ENCODE assay signal across 2 cellular contexts in genomic region chr15:68418611-68419161, GRCh38.
TF ChIP-seq lines count a peak whose summit lies in the region.

No MANE protein-coding gene starts in this region.

TF ChIP-seq in SK-N-SH, 30 proteins besides CTCF, POLR2A, EP300 and RAD21 (continued from another document):
- no peak for TF ChIP-seq IRF3 (IDR thresholded peaks at IDR 0.05; ENCODE audit: low read depth, low read length)
- TF ChIP-seq NFIC (IDR thresholded peaks at IDR 0.05; ENCODE audit: borderline replicate concordance): peak; percentile 12; the same call in 1 of the 2 replicates
- TF ChIP-seq YY1 (IDR thresholded peaks at IDR 0.05; ENCODE audit: low read depth): no peak

TF ChIP-seq in SK-N-SH treated with all-trans-retinoic acid at 6 μM for 48 hours, 23 proteins besides CTCF, POLR2A, EP300 and RAD21 (continued from another document):
- TF ChIP-seq CSRNP3 (CRISPR knock-in tag; IDR thresholded peaks at IDR 0.05) (no peak), ARNTL (CRISPR knock-in tag; IDR thresholded peaks at IDR 0.05; ENCODE audit: borderline replicate concordance, low read depth) (no peak), SNAI2 (CRISPR knock-in tag; IDR thresholded peaks at IDR 0.05) (no peak), POU6F1 (CRISPR knock-in tag; IDR thresholded peaks at IDR 0.05; ENCODE audit: borderline replicate concordance, low read depth) (no peak), ESRRG (CRISPR knock-in tag; IDR thresholded peaks at IDR 0.05) (no peak), ISL1 (CRISPR knock-in tag; IDR thresholded peaks at IDR 0.05) (no peak)
